ENCODE assay signal across 2 cellular contexts in the genomic region with DNA sequence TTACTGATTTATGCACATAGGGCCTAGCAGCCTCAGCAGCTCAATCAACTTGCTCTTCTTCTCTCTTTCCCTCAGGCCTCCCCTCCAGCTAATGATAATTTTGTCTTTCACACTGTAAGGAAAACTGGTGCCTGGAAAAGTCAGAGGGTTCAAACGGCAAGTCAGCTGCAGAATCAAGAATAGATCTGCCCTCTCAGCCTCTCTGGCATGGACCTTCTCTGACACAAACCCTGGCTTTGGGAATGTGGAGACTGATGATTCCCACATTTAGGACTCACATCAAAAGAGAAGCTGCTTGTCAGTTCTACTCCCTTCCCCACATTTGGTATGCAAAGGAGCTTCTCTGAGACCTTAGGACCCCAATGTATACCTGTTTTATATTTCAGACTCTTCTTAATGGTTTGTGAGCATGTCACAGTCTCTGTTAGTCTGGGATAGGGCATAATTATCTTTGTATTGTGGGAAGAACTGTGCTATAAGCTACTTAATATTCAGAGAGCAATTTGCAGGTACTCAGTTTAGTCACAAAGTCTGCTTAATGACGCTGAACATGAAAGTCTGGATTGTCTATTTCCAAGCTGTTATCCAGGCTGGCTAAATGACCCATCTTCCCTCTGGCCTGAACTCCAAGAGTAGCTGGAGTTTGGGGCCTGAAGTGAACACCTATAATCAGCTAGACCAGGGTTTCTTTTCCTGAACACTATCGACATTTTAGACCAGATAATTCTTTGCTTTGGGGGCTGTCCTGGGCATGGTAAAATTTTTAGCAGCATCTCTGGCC.
TF ChIP-seq lines count a peak whose summit lies in the region.

No MANE protein-coding gene starts in this region.

TF ChIP-seq in K562, 482 proteins besides CTCF, POLR2A, EP300 and RAD21 (continued from another document):
- TF ChIP-seq, protein P1, sequence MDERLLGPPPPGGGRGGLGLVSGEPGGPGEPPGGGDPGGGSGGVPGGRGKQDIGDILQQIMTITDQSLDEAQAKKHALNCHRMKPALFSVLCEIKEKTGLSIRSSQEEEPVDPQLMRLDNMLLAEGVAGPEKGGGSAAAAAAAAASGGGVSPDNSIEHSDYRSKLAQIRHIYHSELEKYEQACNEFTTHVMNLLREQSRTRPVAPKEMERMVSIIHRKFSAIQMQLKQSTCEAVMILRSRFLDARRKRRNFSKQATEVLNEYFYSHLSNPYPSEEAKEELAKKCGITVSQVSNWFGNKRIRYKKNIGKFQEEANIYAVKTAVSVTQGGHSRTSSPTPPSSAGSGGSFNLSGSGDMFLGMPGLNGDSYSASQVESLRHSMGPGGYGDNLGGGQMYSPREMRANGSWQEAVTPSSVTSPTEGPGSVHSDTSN (CRISPR knock-in tag; IDR thresholded peaks at IDR 0.05; ENCODE audit: low read depth) = no peak
- TF ChIP-seq, protein P1 (tag; conservative IDR thresholded peaks at IDR 0.05; ENCODE audit: low read depth) = no peak
TF ChIP-seq in K562: peak in this region for 0.

TF ChIP-seq in neural cell, 6 proteins besides CTCF, POLR2A, EP300 and RAD21 (continued from another document):
- TF ChIP-seq, protein P2, sequence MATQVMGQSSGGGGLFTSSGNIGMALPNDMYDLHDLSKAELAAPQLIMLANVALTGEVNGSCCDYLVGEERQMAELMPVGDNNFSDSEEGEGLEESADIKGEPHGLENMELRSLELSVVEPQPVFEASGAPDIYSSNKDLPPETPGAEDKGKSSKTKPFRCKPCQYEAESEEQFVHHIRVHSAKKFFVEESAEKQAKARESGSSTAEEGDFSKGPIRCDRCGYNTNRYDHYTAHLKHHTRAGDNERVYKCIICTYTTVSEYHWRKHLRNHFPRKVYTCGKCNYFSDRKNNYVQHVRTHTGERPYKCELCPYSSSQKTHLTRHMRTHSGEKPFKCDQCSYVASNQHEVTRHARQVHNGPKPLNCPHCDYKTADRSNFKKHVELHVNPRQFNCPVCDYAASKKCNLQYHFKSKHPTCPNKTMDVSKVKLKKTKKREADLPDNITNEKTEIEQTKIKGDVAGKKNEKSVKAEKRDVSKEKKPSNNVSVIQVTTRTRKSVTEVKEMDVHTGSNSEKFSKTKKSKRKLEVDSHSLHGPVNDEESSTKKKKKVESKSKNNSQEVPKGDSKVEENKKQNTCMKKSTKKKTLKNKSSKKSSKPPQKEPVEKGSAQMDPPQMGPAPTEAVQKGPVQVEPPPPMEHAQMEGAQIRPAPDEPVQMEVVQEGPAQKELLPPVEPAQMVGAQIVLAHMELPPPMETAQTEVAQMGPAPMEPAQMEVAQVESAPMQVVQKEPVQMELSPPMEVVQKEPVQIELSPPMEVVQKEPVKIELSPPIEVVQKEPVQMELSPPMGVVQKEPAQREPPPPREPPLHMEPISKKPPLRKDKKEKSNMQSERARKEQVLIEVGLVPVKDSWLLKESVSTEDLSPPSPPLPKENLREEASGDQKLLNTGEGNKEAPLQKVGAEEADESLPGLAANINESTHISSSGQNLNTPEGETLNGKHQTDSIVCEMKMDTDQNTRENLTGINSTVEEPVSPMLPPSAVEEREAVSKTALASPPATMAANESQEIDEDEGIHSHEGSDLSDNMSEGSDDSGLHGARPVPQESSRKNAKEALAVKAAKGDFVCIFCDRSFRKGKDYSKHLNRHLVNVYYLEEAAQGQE (IDR thresholded peaks at IDR 0.05; ENCODE audit: borderline replicate concordance) = peak; percentile 40
